In genomic region chr10:49844775-49845561, GRCh38 we compare ENCODE assay signal across 17 cellular contexts.
DNase-seq lines count a peak whose midpoint lies in the region; FAIRE-seq and TF ChIP-seq lines count a peak whose summit lies in the region.
"Had no signal": no experiment of that assay in that cellular context is flagged by ENCODE, and none has a peak within 500 bp of the region (broad histone marks: within the 10 kb centered on the region; RNA-seq: fewer than 3 reads in every experiment).

No MANE protein-coding gene starts in this region.

- no peak overlapping the region for H3K9ac ChIP-seq in endothelial cell of umbilical vein (replicated peaks; ENCODE audit: extremely low read depth, insufficient read depth, low read length)

- H3K27ac ChIP-seq in endothelial cell of umbilical vein (ENCODE audit: insufficient read depth, low read depth, low read length) (no peak overlapping the region), sigmoid colon (no peak overlapping the region)
- H3K27ac ChIP-seq: HL-60 had no signal

- TF ChIP-seq CTCF in endothelial cell of umbilical vein (IDR thresholded peaks at IDR 0.05; ENCODE audit: extremely low read depth in 1 of 2, insufficient read depth in 1 of 2, low read depth in 1 of 2, low read length in 2 of 2) (no peak), sigmoid colon (IDR thresholded peaks at IDR 0.05) (no peak)

- POLR2A ChIA-PET in endothelial cell of umbilical vein (lab: Charles Lee) = no interaction called here

- H3K4me3 ChIP-seq in endothelial cell of umbilical vein (replicated peaks in 1 of 3; ENCODE audit: insufficient read depth in 1 of 3, low read depth in 1 of 3, low read length in 3 of 3) (no peak overlapping the region), sigmoid colon (no peak overlapping the region)
- H3K4me3 ChIP-seq: GM12878, lung had no signal

- BruUV-seq in endothelial cell of umbilical vein (replicated peaks; lab: Mats Ljungman, UMichigan) = no TSS peak

- H3K4me1 ChIP-seq in endothelial cell of umbilical vein (ENCODE audit: control insufficient read depth, extremely low read depth, insufficient read depth, low read length) = peaks cover 20% of the 10 kb centered on the region
- no peaks in the 10 kb centered on the region for H3K4me1 ChIP-seq in sigmoid colon

- TF ChIP-seq POLR2A in endothelial cell of umbilical vein (IDR thresholded peaks at IDR 0.05; ENCODE audit: low read depth, low read length) (no peak), sigmoid colon (IDR thresholded peaks at IDR 0.05) (no peak)

- CTCF ChIA-PET in endothelial cell of umbilical vein (lab: Charles Lee) = no interaction called here

- DNase-seq in GM04504 (ENCODE audit: low read depth) (peak; percentile 15), M059J (ENCODE audit: low read depth) (peak; percentile 48), endothelial cell of umbilical vein (ENCODE audit: low read depth, low spot score) (peak; percentile 16), renal cortical epithelial cell (ENCODE audit: low read depth) (peak; percentile 69), cerebellum (ENCODE audit: low spot score) (no peak), NCI-H1694 (lab: John Stamatoyannopoulos, UW) (no peak), sigmoid colon (no peak)
- DNase-seq: activated CD8-positive, alpha-beta memory T cell treated with anti-CD3 and anti-CD28 coated beads, Interleukin-2, amount 50 U/mL, for 4 hours; activated naive CD8-positive, alpha-beta T cell treated with anti-CD3 and anti-CD28 coated beads, Interleukin-2, amount 50 U/mL, for 24 hours; DMS 273 treated with DMSO at 0.1 percent for 48 hours; hypothalamus; NCI-H1105; NCI-H526 treated with DMSO at 0.1 percent for 48 hours; SHP77 treated with DMSO at 0.1 percent for 48 hours had no signal

- dilution Hi-C loops in endothelial cell of umbilical vein (cut with MboI; ENCODE audit: extremely low pct_ligation_motif_present, low sequenced_read_pairs) = no loop called here

- no peak overlapping the region for H3K4me2 ChIP-seq in endothelial cell of umbilical vein (ENCODE audit: insufficient read depth, low read length)

- H2AFZ ChIP-seq in endothelial cell of umbilical vein (ENCODE audit: low read depth, low read length) = no peak overlapping the region

- FAIRE-seq in endothelial cell of umbilical vein (lab: Jason Lieb, UNC) = no peak
- FAIRE-seq: GM12878 had no signal

- no peak for TF ChIP-seq EP300 in sigmoid colon (IDR thresholded peaks at IDR 0.05)

- intact Hi-C loops in endothelial cell of umbilical vein (cut with micrococcal nuclease) = no loop called here
- intact Hi-C loops in sigmoid colon (cut with DNase I) = no loop called here

- H4K20me1 ChIP-seq in endothelial cell of umbilical vein (replicated peaks; ENCODE audit: control insufficient read depth, extremely low read depth, insufficient read depth, low read length) = no peaks in the 10 kb centered on the region

- H3K79me2 ChIP-seq in endothelial cell of umbilical vein (ENCODE audit: control insufficient read depth, insufficient read depth, low read length) = no peaks in the 10 kb centered on the region

- 33 to 76% methylated on average over 6 of the region's 6 CpGs for WGBS in sigmoid colon, 2 donors

- H3K36me3 ChIP-seq in endothelial cell of umbilical vein (ENCODE audit: control insufficient read depth in 2 of 2, extremely low read depth in 1 of 2, insufficient read depth in 2 of 2, low read length in 2 of 2) (peaks cover 0 to 1% of the 10 kb centered on the region in 2 experiments), sigmoid colon (peaks cover 0 to 36% (median 6%) of the 10 kb centered on the region in 4 donors)

- H3K27me3 ChIP-seq in endothelial cell of umbilical vein (ENCODE audit: control insufficient read depth in 2 of 2, insufficient read depth in 2 of 2, low read length in 2 of 2) (no peaks in the 10 kb centered on the region), sigmoid colon (no peaks in the 10 kb centered on the region)

- H3K9me3 ChIP-seq in endothelial cell of umbilical vein (replicated peaks; ENCODE audit: control insufficient read depth, insufficient read depth, low read length) = no peaks in the 10 kb centered on the region
- H3K9me3 ChIP-seq in sigmoid colon = no peaks in the 10 kb centered on the region

- H3K9me1 ChIP-seq in endothelial cell of umbilical vein (replicated peaks; ENCODE audit: control insufficient read depth, extremely low read depth, insufficient read depth, low read length) = no peaks in the 10 kb centered on the region

TF ChIP-seq in endothelial cell of umbilical vein, 7 proteins besides CTCF, POLR2A, EP300 and RAD21:
- TF ChIP-seq MYC (IDR thresholded peaks at IDR 0.05; ENCODE audit: low read depth, low read length) (no peak), FOS (IDR thresholded peaks at IDR 0.05; ENCODE audit: borderline replicate concordance, insufficient read depth, low read length) (peak; percentile 13)

Comparison
In these comparisons a context has a peak if more than half of its experiments do, and no peak if none do; other contexts are left out.
1. DNase-seq: peak in GM04504 (single experiment), M059J (single experiment), endothelial cell of umbilical vein (single experiment) and renal cortical epithelial cell (single experiment); none in cerebellum (single experiment), NCI-H1694 (single experiment) and sigmoid colon (single experiment).